1 cellular context compared by ENCODE assay signal in genomic region chr7:44491229-44491628, GRCh38.
TF ChIP-seq lines count a peak whose summit lies in the region.

No MANE protein-coding gene starts in this region.

TF ChIP-seq in SK-N-SH treated with all-trans-retinoic acid at 6 μM for 48 hours, 23 proteins besides CTCF, POLR2A, EP300 and RAD21 (continued from another document):
- TF ChIP-seq TSHZ2 (CRISPR knock-in tag; IDR thresholded peaks at IDR 0.05) (no peak), TOX (CRISPR knock-in tag; IDR thresholded peaks at IDR 0.05; ENCODE audit: borderline replicate concordance) (no peak), ZNF565 (CRISPR knock-in tag; conservative IDR thresholded peaks at IDR 0.05; ENCODE audit: low read depth) (no peak), ZFP30 (CRISPR knock-in tag; IDR thresholded peaks at IDR 0.05) (no peak), OSR1 (CRISPR knock-in tag; IDR thresholded peaks at IDR 0.05) (no peak), ZNF70 (CRISPR knock-in tag; IDR thresholded peaks at IDR 0.05) (no peak), ZNF8 (CRISPR knock-in tag; IDR thresholded peaks at IDR 0.05) (no peak)
